1 cellular context compared by ENCODE assay signal in genomic region chr16:19886061-19886792, GRCh38.
A peak's percentile ranks its signal among the peaks of the same experiment; 100 is the strongest.
TF ChIP-seq lines count a peak whose summit lies in the region.

No MANE protein-coding gene starts in this region.

TF ChIP-seq in HepG2, 621 proteins besides CTCF, POLR2A, EP300 and RAD21 (continued from another document and continues in another):
- TF ChIP-seq CCAR2 (optimal IDR thresholded peaks at IDR 0.05; ENCODE audit: low read depth, low read length) (no peak), DBP (CRISPR knock-in tag; IDR thresholded peaks at IDR 0.05; ENCODE audit: not compliant biosample characterization) (no peak), THYN1 (CRISPR knock-in tag; IDR thresholded peaks at IDR 0.05; ENCODE audit: borderline replicate concordance, low read depth) (no peak), ZNF816 (CRISPR knock-in tag; IDR thresholded peaks at IDR 0.05; ENCODE audit: borderline replicate concordance) (no peak), ZNF784 (CRISPR knock-in tag; IDR thresholded peaks at IDR 0.05; ENCODE audit: borderline replicate concordance) (no peak), SOX13 (IDR thresholded peaks at IDR 0.05) (no peak), SOX13 (CRISPR knock-in tag; conservative IDR thresholded peaks at IDR 0.05 in 1 of 2, IDR thresholded peaks at IDR 0.05 in 1 of 2) (no peak; a peak in 2 of 4 replicates), MLX (CRISPR knock-in tag; IDR thresholded peaks at IDR 0.05) (no peak), NR2C2 (CRISPR knock-in tag; IDR thresholded peaks at IDR 0.05; ENCODE audit: borderline replicate concordance) (peak; percentile 37; the same call in 1 of the 2 replicates), NFATC3 (CRISPR knock-in tag; IDR thresholded peaks at IDR 0.05) (no peak), PHF20 (CRISPR knock-in tag; IDR thresholded peaks at IDR 0.05) (no peak), CEBPB (IDR thresholded peaks at IDR 0.05; ENCODE audit: borderline replicate concordance, low read depth, low read length) (no peak), ZNF235 (CRISPR knock-in tag; IDR thresholded peaks at IDR 0.05; ENCODE audit: borderline replicate concordance) (no peak), CERS6 (CRISPR knock-in tag; IDR thresholded peaks at IDR 0.05) (no peak), ZNF780A (CRISPR knock-in tag; IDR thresholded peaks at IDR 0.05) (no peak), EZH2 (conservative IDR thresholded peaks at IDR 0.05; ENCODE audit: low read depth, low read length) (no peak), RELA (CRISPR knock-in tag; IDR thresholded peaks at IDR 0.05) (peak; percentile 46; the same call in 1 of the 2 replicates), SP2 (CRISPR knock-in tag; IDR thresholded peaks at IDR 0.05) (peak; percentile 47; the same call in 1 of the 2 replicates), ZNF281 (CRISPR knock-in tag; IDR thresholded peaks at IDR 0.05; ENCODE audit: borderline replicate concordance) (no peak; the same call in 1 of the 2 replicates), CSRNP2 (CRISPR knock-in tag; conservative IDR thresholded peaks at IDR 0.05; ENCODE audit: low read depth) (no peak), PBX2 (CRISPR knock-in tag; IDR thresholded peaks at IDR 0.05) (no peak), HIVEP1 (CRISPR knock-in tag; IDR thresholded peaks at IDR 0.05) (0 out of 2 replicates have a peak, but pooled peaks have one; percentile 46), ZNF777 (CRISPR knock-in tag; IDR thresholded peaks at IDR 0.05) (peak; percentile 47; the same call in 1 of the 2 replicates), ZMYM3 (CRISPR knock-in tag; IDR thresholded peaks at IDR 0.05) (peak; percentile 82), ZSCAN22 (CRISPR knock-in tag; IDR thresholded peaks at IDR 0.05) (no peak), MLLT10 (CRISPR knock-in tag; IDR thresholded peaks at IDR 0.05) (no peak), YY1 (IDR thresholded peaks at IDR 0.05; ENCODE audit: insufficient read depth, insufficient replicate concordance, low read depth, low read length) (no peak), ATF5 (CRISPR knock-in tag; IDR thresholded peaks at IDR 0.05; ENCODE audit: low read depth) (no peak), IKZF4 (CRISPR knock-in tag; IDR thresholded peaks at IDR 0.05; ENCODE audit: borderline replicate concordance, low read depth, not compliant biosample characterization) (no peak), ZNF792 (CRISPR knock-in tag; IDR thresholded peaks at IDR 0.05) (peak; percentile 67; the same call in 1 of the 2 replicates), KLF15 (CRISPR knock-in tag; IDR thresholded peaks at IDR 0.05; ENCODE audit: borderline replicate concordance) (peak; percentile 75; the same call in 1 of the 2 replicates), TMF1 (CRISPR knock-in tag; IDR thresholded peaks at IDR 0.05; ENCODE audit: low read depth) (no peak; the same call in 1 of the 2 replicates), DPF2 (CRISPR knock-in tag; IDR thresholded peaks at IDR 0.05; ENCODE audit: borderline replicate concordance, low read depth) (no peak), ZNF225 (CRISPR knock-in tag; IDR thresholded peaks at IDR 0.05) (no peak; the same call in 1 of the 2 replicates), ZNF296 (CRISPR knock-in tag; conservative IDR thresholded peaks at IDR 0.05) (no peak), ZFAT (CRISPR knock-in tag; conservative IDR thresholded peaks at IDR 0.05) (no peak), RFX5 (IDR thresholded peaks at IDR 0.05; ENCODE audit: low read depth, low read length) (peak; percentile 36; the same call in 1 of the 2 replicates), TEF (CRISPR knock-in tag; IDR thresholded peaks at IDR 0.05) (no peak), MAFG (CRISPR knock-in tag; IDR thresholded peaks at IDR 0.05) (no peak), HDAC2 (CRISPR knock-in tag; IDR thresholded peaks at IDR 0.05) (peak; percentile 36; the same call in 1 of the 2 replicates), ZNF44 (CRISPR knock-in tag; IDR thresholded peaks at IDR 0.05) (no peak), FOXO1 (CRISPR knock-in tag; IDR thresholded peaks at IDR 0.05) (peak; percentile 50; the same call in 1 of the 2 replicates), ZBTB39 (CRISPR knock-in tag; IDR thresholded peaks at IDR 0.05) (no peak), ZBTB20 (CRISPR knock-in tag; IDR thresholded peaks at IDR 0.05; ENCODE audit: borderline replicate concordance, low read depth) (peak; percentile 88), ZFP41 (CRISPR knock-in tag; IDR thresholded peaks at IDR 0.05; ENCODE audit: borderline replicate concordance) (no peak), TSC22D2 (CRISPR knock-in tag; IDR thresholded peaks at IDR 0.05; ENCODE audit: borderline replicate concordance) (0 out of 2 replicates have a peak, but pooled peaks have one; percentile 89), ZSCAN9 (CRISPR knock-in tag; IDR thresholded peaks at IDR 0.05; ENCODE audit: borderline replicate concordance) (no peak), HNRNPL (IDR thresholded peaks at IDR 0.05; ENCODE audit: low read depth, low read length) (no peak), PPARG (CRISPR knock-in tag; conservative IDR thresholded peaks at IDR 0.05) (0 out of 2 replicates have a peak, but pooled peaks have one; percentile 8), SMAD3 (CRISPR knock-in tag; IDR thresholded peaks at IDR 0.05) (no peak), U2AF1 (optimal IDR thresholded peaks at IDR 0.05; ENCODE audit: low read depth, low read length) (no peak), ZMAT3 (CRISPR knock-in tag; conservative IDR thresholded peaks at IDR 0.05) (peak; percentile 77; the same call in 1 of the 2 replicates), ZFY (CRISPR knock-in tag; IDR thresholded peaks at IDR 0.05) (peak; percentile 40; the same call in 1 of the 2 replicates), RFXANK (CRISPR knock-in tag; IDR thresholded peaks at IDR 0.05) (peak; percentile 75; the same call in 1 of the 2 replicates), ZNF3 (CRISPR knock-in tag; IDR thresholded peaks at IDR 0.05) (no peak), ADNP (CRISPR knock-in tag; IDR thresholded peaks at IDR 0.05) (no peak), TFDP1 (CRISPR knock-in tag; IDR thresholded peaks at IDR 0.05; ENCODE audit: borderline replicate concordance) (peak; percentile 91; the same call in 1 of the 2 replicates), ZNF614 (CRISPR knock-in tag; IDR thresholded peaks at IDR 0.05; ENCODE audit: borderline replicate concordance) (peak; percentile 58; the same call in 1 of the 2 replicates), PTBP1 (IDR thresholded peaks at IDR 0.05; ENCODE audit: low read depth, low read length, poor library complexity, severe bottlenecking) (no peak), ARHGAP35 (CRISPR knock-in tag; IDR thresholded peaks at IDR 0.05; ENCODE audit: borderline replicate concordance) (0 out of 2 replicates have a peak, but pooled peaks have one; percentile 34), ZNF678 (CRISPR knock-in tag; IDR thresholded peaks at IDR 0.05) (no peak), ZNF670 (CRISPR knock-in tag; IDR thresholded peaks at IDR 0.05; ENCODE audit: borderline replicate concordance) (no peak)
